ENCODE assay signal across 38 cellular contexts in genomic region chr1:53162621-53163020, GRCh38. TPM values are rescaled to one million over a fixed set of nuclear protein-coding genes. Genes with fewer than 3 reads are reported as not detected.
"Had no signal": no experiment of that assay in that cellular context is flagged by ENCODE, and none has a peak within 500 bp of the region (broad histone marks: within the 10 kb centered on the region; RNA-seq: fewer than 3 reads in every experiment).

No MANE protein-coding gene starts in this region.

- H3K27me3 ChIP-seq: ascending aorta, body of pancreas, breast epithelium, Peyer's patch, SJSA1 had no signal

- H3K9me3 ChIP-seq: ascending aorta, body of pancreas, breast epithelium, Peyer's patch, SJSA1, SK-N-SH had no signal

- H3K4me2 ChIP-seq: SK-N-SH had no signal

- H3K9ac ChIP-seq: SK-N-SH had no signal

- H3K27ac ChIP-seq: ascending aorta, body of pancreas, breast epithelium, Peyer's patch, SJSA1, VCaP had no signal

- H3K9me2 ChIP-seq: SK-N-SH had no signal

- ATAC-seq: activated CD8-positive, alpha-beta memory T cell treated with anti-CD3 and anti-CD28 coated beads, Interleukin-2, amount 10 ng/mL, durations not matched to agents 7 days and 5 days; activated naive CD8-positive, alpha-beta T cell treated with anti-CD3 and anti-CD28 coated beads, Interleukin-2, amount 50 U/mL, for 24 hours; body of pancreas; PC-3 had no signal

- DNase-seq: activated B cell treated with CpG ODN at 0.5 μM for 24 hours; activated CD4-positive, alpha-beta memory T cell treated with anti-CD3 and anti-CD28 coated beads, Interleukin-2, amount 10 ng/mL, durations not matched to agents 7 days and 5 days; activated CD4-positive, alpha-beta T cell treated with anti-CD3 and anti-CD28 coated beads for 4 hours; activated CD4-positive, alpha-beta T cell treated with anti-CD3 and anti-CD28 coated beads, Interleukin-2, amount 50 U/mL, for 1 hour; activated CD4-positive, CD25-positive, alpha-beta regulatory T cell treated with anti-CD3 and anti-CD28 coated beads, Interleukin-2, amount 50 U/mL, for 72 hours; activated CD8-positive, alpha-beta memory T cell treated with anti-CD3 and anti-CD28 coated beads for 24 hours; activated CD8-positive, alpha-beta memory T cell treated with anti-CD3 and anti-CD28 coated beads, Interleukin-2, amount 10 ng/mL, durations not matched to agents 7 days and 5 days; activated CD8-positive, alpha-beta memory T cell treated with anti-CD3 and anti-CD28 coated beads, Interleukin-2, amount 50 U/mL, for 48 hours; activated effector memory CD4-positive, alpha-beta T cell treated with Interleukin-2 at 50 U/mL for 16 hours; activated naive CD4-positive, alpha-beta T cell treated with anti-CD3 and anti-CD28 coated beads, Interleukin-2, amount 10 ng/mL, durations not matched to agents 7 days and 5 days; activated naive CD8-positive, alpha-beta T cell treated with anti-CD3 and anti-CD28 coated beads, Interleukin-2, amount 50 U/mL, for 24 hours; activated T-cell treated with anti-CD3 and anti-CD28 coated beads, Interleukin-2, amount 50 U/mL, for 48 hours; amniotic stem cell; body of pancreas; cerebellar nuclear complex; NCI-H1092 treated with DMSO at 0.1 percent for 48 hours; NCI-H1417; NCI-H146; NCI-H187; NCI-H2029 treated with DMSO at 0.1 percent for 48 hours; NCI-H2107; NCI-H2171; NCI-H510A; NCI-H526; NCI-H748 treated with DMSO at 0.1 percent for 48 hours; NK-92 treated with Interleukin-12 subunit alpha and Interleukin-12 subunit beta, amount 100 ng/mL, for 24 hours; PC-3; Peyer's patch; RPMI8226; SHP77 treated with DMSO at 0.1 percent for 48 hours; SK-N-SH; T-helper 1 cell; T-helper 2 cell; T-helper 9 cell had no signal

- H3K36me3 ChIP-seq: ascending aorta, breast epithelium, Peyer's patch, SJSA1 had no signal

- H3K4me3 ChIP-seq: ascending aorta, body of pancreas, breast epithelium, Peyer's patch, SJSA1 had no signal

- H3K4me1 ChIP-seq: ascending aorta, body of pancreas, breast epithelium, SJSA1 had no signal

RNA-seq across cellular contexts. Expression of gene SLC1A7, which starts 20.2 kb away (rescaled TPM):
- total RNA-seq: activated B cell treated with CpG ODN at 0.5 μM for 24 hours; activated CD4-positive, alpha-beta memory T cell treated with anti-CD3 and anti-CD28 coated beads, Interleukin-2, amount 10 ng/mL, durations not matched to agents 7 days and 5 days; activated CD8-positive, alpha-beta memory T cell treated with anti-CD3 and anti-CD28 coated beads, Interleukin-2, amount 10 ng/mL, durations not matched to agents 7 days and 5 days; ascending aorta; body of pancreas had no signal
- polyA plus RNA-seq: SK-N-SH had no signal
